In the genomic region with DNA sequence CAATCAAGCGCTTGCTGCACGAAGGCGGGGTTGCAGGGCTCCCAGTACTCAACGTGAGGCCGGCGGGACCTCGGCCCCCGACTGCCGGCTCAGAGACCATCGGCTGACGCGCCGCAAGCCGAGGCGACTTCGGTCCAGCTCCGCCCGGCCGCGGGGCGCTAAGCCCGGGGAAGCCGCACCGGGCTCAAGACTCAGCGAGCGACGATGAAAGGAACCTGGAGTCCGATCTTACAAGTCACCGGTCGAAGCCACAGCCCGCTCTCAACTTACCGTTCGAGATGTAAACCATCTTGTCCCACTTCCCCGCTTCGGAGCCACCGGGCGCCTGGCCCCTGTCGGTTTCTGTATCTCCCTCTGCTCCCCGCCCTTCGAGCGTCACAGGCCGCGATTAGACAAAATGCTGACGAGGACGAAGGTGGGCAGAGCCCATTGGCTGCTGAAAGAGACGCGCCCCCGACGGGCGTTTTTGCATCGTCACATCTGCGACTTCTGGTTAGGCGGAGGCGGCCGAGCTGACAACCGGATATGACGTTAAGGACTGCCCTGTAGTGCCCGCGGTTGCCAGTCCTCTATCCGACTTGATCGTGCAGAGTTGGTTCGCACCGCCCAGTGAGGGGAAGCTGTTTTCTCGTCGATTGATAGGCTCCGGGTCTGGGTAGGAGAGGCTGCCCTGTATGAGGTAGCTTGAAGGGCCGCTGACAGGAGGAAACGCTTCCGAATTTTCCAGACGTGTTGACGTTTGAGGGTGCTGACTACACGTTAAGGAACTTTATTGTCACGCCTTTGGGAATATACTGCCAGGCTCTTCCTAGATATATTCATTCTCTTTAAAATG, we compare ENCODE assay signal across 8 cellular contexts. TPM values are rescaled to one million over a fixed set of nuclear protein-coding genes. Genes with fewer than 3 reads are reported as not detected.
A peak's percentile ranks its signal among the peaks of the same experiment; 100 is the strongest.
DNase-seq lines count a peak whose midpoint lies in the region; ATAC-seq lines count a peak whose summit lies in the region.

Gene SELENOK, minus strand, starts transcription at position 360 of the 835 bp plus-strand sequence.

- intact Hi-C loops in left colon (cut with DNase I, micrococcal nuclease) = no loop called here

- peak; percentile 95 for ATAC-seq in GM19351 (IDR thresholded peaks at IDR 0.05; ENCODE audit: unreplicated experiment)
- ATAC-seq in HG03521 (IDR thresholded peaks at IDR 0.05; ENCODE audit: unreplicated experiment) = peak; percentile 97
- ATAC-seq in left colon = peak; percentile 91

- H3K9ac ChIP-seq in BLaER1 = peak within 1 kb of the TSS; percentile 92

- peaks cover 18% of the 10 kb centered on the region for H3K36me3 ChIP-seq in BLaER1

- peaks cover 42% of the 10 kb centered on the region for H4K20me1 ChIP-seq in BLaER1

- peaks cover 38% of the 10 kb centered on the region for H3K4me1 ChIP-seq in BLaER1

- DNase-seq in NCI-H748 (lab: John Stamatoyannopoulos, UW; ENCODE audit: unreplicated experiment) (peak; percentile 99), cortex of kidney (lab: John Stamatoyannopoulos, UW) (peak; percentile 37), left colon (peak; percentile 98 to 99)
- DNase-seq in activated CD4-positive, alpha-beta T cell treated with anti-CD3 and anti-CD28 coated beads, Interleukin-2, amount 50 U/mL, for 1 hour = peak; percentile 95
- DNase-seq in stimulated activated CD4-positive, alpha-beta T cell treated with anti-CD3 and anti-CD28 coated beads, Interleukin-1b, Interleukin-23, amount 100 ng/mL, for 48 hours = peak; percentile 98

- H3K4me3 ChIP-seq in BLaER1 = peak within 1 kb of the TSS; percentile 94

- H3K9me3 ChIP-seq in BLaER1 = no peaks in the 10 kb centered on the region

- no peaks in the 10 kb centered on the region for H3K27me3 ChIP-seq in BLaER1

- peak within 1 kb of the TSS; percentile 92 for H3K4me2 ChIP-seq in BLaER1

- peak within 1 kb of the TSS; percentile 79 for H3K27ac ChIP-seq in BLaER1

RNA-seq across cellular contexts. Expression of gene SELENOK, which starts in this region (rescaled TPM):
- 10 to 100 TPM; 44.2 to 53.4 TPM for total RNA-seq in left colon

Comparison
In these comparisons a context has a peak if more than half of its experiments do, and no peak if none do; other contexts are left out.
1. Peak in every context shown above with its lines: DNase-seq, ATAC-seq, H3K4me3 ChIP-seq and H3K27ac ChIP-seq.
2. DNase-seq: peak in every context shown above with its lines; median percentile 99 in NCI-H748; 98 in left colon; 98 in stimulated activated CD4-positive, alpha-beta T cell treated with anti-CD3 and anti-CD28 coated beads, Interleukin-1b, Interleukin-23, amount 100 ng/mL, for 48 hours; 95 in activated CD4-positive, alpha-beta T cell treated with anti-CD3 and anti-CD28 coated beads, Interleukin-2, amount 50 U/mL, for 1 hour; 37 in cortex of kidney.